ENCODE assay signal across 1 cellular context in the genomic region with DNA sequence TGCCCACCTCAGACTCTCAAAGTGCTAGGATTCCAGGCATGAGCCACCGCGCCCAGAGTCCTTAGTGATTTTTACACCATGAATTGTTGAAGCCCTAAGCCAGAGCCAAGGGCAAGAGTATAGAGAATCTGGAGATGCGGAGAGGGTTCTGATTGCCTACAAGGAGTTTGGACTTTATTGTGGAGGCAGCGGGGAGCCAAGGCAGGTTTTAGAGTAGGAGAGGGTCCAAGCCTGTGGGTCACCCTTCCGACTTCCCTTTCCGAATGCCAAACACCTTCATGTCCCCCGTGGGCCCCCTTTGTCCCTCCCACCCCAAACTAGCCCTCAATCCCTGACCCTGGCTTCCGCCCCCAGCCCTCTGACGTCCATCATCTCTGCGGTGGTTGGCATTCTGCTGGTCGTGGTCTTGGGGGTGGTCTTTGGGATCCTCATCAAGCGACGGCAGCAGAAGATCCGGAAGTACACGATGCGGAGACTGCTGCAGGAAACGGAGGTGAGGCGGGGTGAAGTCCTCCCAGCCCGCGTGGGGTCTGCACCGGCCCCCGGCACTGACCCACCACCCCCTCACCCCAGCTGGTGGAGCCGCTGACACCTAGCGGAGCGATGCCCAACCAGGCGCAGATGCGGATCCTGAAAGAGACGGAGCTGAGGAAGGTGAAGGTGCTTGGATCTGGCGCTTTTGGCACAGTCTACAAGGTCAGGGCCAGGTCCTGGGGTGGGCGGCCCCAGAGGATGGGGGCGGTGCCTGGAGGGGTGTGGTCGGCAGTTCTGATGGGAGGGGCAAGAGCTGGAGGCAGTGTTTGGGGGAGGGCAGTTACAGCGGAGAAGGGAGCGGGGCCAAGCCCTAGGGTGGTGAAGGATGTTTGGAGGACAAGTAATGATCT.
TF ChIP-seq lines count a peak whose summit lies in the region.

No MANE protein-coding gene starts in this region.

TF ChIP-seq in K562, 482 proteins besides CTCF, POLR2A, EP300 and RAD21 (continued from another document):
- TF ChIP-seq, protein P1, sequence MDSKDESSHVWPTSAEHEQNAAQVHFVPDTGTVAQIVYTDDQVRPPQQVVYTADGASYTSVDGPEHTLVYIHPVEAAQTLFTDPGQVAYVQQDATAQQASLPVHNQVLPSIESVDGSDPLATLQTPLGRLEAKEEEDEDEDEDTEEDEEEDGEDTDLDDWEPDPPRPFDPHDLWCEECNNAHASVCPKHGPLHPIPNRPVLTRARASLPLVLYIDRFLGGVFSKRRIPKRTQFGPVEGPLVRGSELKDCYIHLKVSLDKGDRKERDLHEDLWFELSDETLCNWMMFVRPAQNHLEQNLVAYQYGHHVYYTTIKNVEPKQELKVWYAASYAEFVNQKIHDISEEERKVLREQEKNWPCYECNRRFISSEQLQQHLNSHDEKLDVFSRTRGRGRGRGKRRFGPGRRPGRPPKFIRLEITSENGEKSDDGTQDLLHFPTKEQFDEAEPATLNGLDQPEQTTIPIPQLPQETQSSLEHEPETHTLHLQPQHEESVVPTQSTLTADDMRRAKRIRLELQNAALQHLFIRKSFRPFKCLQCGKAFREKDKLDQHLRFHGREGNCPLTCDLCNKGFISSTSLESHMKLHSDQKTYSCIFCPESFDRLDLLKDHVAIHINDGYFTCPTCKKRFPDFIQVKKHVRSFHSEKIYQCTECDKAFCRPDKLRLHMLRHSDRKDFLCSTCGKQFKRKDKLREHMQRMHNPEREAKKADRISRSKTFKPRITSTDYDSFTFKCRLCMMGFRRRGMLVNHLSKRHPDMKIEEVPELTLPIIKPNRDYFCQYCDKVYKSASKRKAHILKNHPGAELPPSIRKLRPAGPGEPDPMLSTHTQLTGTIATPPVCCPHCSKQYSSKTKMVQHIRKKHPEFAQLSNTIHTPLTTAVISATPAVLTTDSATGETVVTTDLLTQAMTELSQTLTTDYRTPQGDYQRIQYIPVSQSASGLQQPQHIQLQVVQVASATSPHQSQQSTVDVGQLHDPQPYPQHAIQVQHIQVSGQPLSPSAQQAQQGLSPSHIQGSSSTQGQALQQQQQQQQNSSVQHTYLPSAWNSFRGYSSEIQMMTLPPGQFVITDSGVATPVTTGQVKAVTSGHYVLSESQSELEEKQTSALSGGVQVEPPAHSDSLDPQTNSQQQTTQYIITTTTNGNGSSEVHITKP (IDR thresholded peaks at IDR 0.05; ENCODE audit: partially characterized antibody) = peak; percentile 16
- no peak for TF ChIP-seq HNRNPLL (IDR thresholded peaks at IDR 0.05; ENCODE audit: low read depth, low read length, poor library complexity, severe bottlenecking)
- no peak for TF ChIP-seq MGA (IDR thresholded peaks at IDR 0.05)
- peak; percentile 50; the same call in 1 of the 2 replicates for TF ChIP-seq POLR2AphosphoS5 (IDR thresholded peaks at IDR 0.05; ENCODE audit: control insufficient read depth, insufficient read depth, low read depth, low read length)
- TF ChIP-seq KDM5B (IDR thresholded peaks at IDR 0.05; ENCODE audit: insufficient replicate concordance, low read depth, low read length) = peak; percentile 3
- no peak for TF ChIP-seq ZNF764 (CRISPR knock-in tag; IDR thresholded peaks at IDR 0.05; ENCODE audit: low read depth)
- TF ChIP-seq ZBTB40 (IDR thresholded peaks at IDR 0.05) = peak; percentile 50; the same call in 1 of the 2 replicates
- TF ChIP-seq ZBTB40 (CRISPR knock-in tag; IDR thresholded peaks at IDR 0.05) = no peak
- TF ChIP-seq CXXC5 (CRISPR knock-in tag; IDR thresholded peaks at IDR 0.05) = 0 out of 2 replicates have a peak, but pooled peaks have one; percentile 30
- TF ChIP-seq MYC (IDR thresholded peaks at IDR 0.05; ENCODE audit: low read depth, low read length) = peak; percentile 57
- no peak for TF ChIP-seq MYC (CRISPR knock-in tag; IDR thresholded peaks at IDR 0.05; ENCODE audit: borderline replicate concordance, low read depth)
- TF ChIP-seq KDM4B (IDR thresholded peaks at IDR 0.05; ENCODE audit: borderline replicate concordance in 2 of 2, low read depth in 1 of 2) = 0 out of 4 replicates have a peak, but pooled peaks of 1 of the 2 experiments have one; percentile 33
- no peak for TF ChIP-seq ARID2 (IDR thresholded peaks at IDR 0.05)
